Comparison of ENCODE assay signal across 2 cellular contexts in genomic region chr15:32508060-32508459, GRCh38. TPM values are rescaled to one million over a fixed set of nuclear protein-coding genes. Genes with fewer than 3 reads are reported as not detected.
"Had no signal": no experiment of that assay in that cellular context is flagged by ENCODE, and none has a peak within 500 bp of the region (broad histone marks: within the 10 kb centered on the region; RNA-seq: fewer than 3 reads in every experiment).

No MANE protein-coding gene starts in this region.

RNA-seq across cellular contexts. Expression of gene GOLGA8O, which starts 52.6 kb away (rescaled TPM):
- total RNA-seq: activated CD4-positive, alpha-beta memory T cell treated with anti-CD3 and anti-CD28 coated beads for 36 hours; WTC11 had no signal
